8 cellular contexts compared by ENCODE assay signal in genomic region chr6:148179786-148180185, GRCh38.
DNase-seq lines count a peak whose midpoint lies in the region; ATAC-seq and TF ChIP-seq lines count a peak whose summit lies in the region.

No MANE protein-coding gene starts in this region.

- H3K27me3 ChIP-seq in thoracic aorta (replicated peaks; ENCODE audit: insufficient read depth), result no peaks in the 10 kb centered on the region

- ATAC-seq in thoracic aorta (ENCODE audit: insufficient number of reproducible peaks, low FRiP score, low read depth) (no peak), HG03108 (IDR thresholded peaks at IDR 0.05; ENCODE audit: unreplicated experiment) (no peak)
- ATAC-seq in activated CD4-positive, CD25-positive, alpha-beta regulatory T cell treated with anti-CD3 and anti-CD28 coated beads, Interleukin-2, amount 50 U/mL, for 24 hours, result no peak

- H3K9me3 ChIP-seq in OCI-LY7 (ENCODE audit: low read length) (no peaks in the 10 kb centered on the region), thoracic aorta (no peaks in the 10 kb centered on the region)

- no peaks in the 10 kb centered on the region for H4K20me1 ChIP-seq in OCI-LY7 (ENCODE audit: insufficient read depth, low read length)

- intact Hi-C loops in OCI-LY7 (cut with micrococcal nuclease; ENCODE audit: unreplicated experiment), result no loop called here

- H3K79me2 ChIP-seq in OCI-LY7 (ENCODE audit: insufficient read depth, low read depth, low read length), result no peaks in the 10 kb centered on the region

- no peaks in the 10 kb centered on the region for H3K9me2 ChIP-seq in OCI-LY7 (ENCODE audit: insufficient read depth, low read length)

- DNase-seq in NOMO-1 treated with DMSO at 0.1 percent for 48 hours (lab: John Stamatoyannopoulos, UW; ENCODE audit: unreplicated experiment), result peak; percentile 18
- DNase-seq in NOMO-1 treated with dmso at 0.1 percent for 144 hours (lab: John Stamatoyannopoulos, UW; ENCODE audit: unreplicated experiment), result no peak
- DNase-seq in OCI-LY7 (ENCODE audit: low spot score), result no peak
- DNase-seq in fibroblast of mammary gland (ENCODE audit: low read depth), result peak; percentile 43
- no peak for DNase-seq in thoracic aorta (ENCODE audit: low spot score)
- DNase-seq in activated CD4-positive, alpha-beta T cell treated with anti-CD3 and anti-CD28 coated beads, Interleukin-2, amount 50 U/mL, for 4 hours, result no peak

- no peak overlapping the region for H3K27ac ChIP-seq in OCI-LY7 (ENCODE audit: low read depth, low read length, poor library complexity, severe bottlenecking)
- H3K27ac ChIP-seq in thoracic aorta, result no peak overlapping the region

- no peak overlapping the region for H3K4me2 ChIP-seq in OCI-LY7 (ENCODE audit: low read length)

- BruUV-seq in OCI-LY7 (replicated peaks; lab: Mats Ljungman, UMichigan), result no TSS peak

- CTCF ChIA-PET in OCI-LY7 (lab: Charles Lee; ENCODE audit: unreplicated experiment), result no interaction called here

- peak; percentile 71 for TF ChIP-seq CTCF in OCI-LY7 (conservative IDR thresholded peaks at IDR 0.05; ENCODE audit: low read length)
- TF ChIP-seq CTCF in fibroblast of mammary gland (conservative IDR thresholded peaks at IDR 0.05; ENCODE audit: control insufficient read depth, insufficient read depth, low read depth, low read length), result peak; percentile 80
- peak; percentile 30 for TF ChIP-seq CTCF in thoracic aorta (IDR thresholded peaks at IDR 0.05)

- H3K4me1 ChIP-seq in OCI-LY7 (ENCODE audit: insufficient read depth, low read length, poor library complexity, severe bottlenecking) (no peaks in the 10 kb centered on the region), thoracic aorta (ENCODE audit: control insufficient read depth in 1 of 2, low read depth in 2 of 2) (no peaks in the 10 kb centered on the region)

- H2AFZ ChIP-seq in OCI-LY7 (ENCODE audit: low read length), result no peak overlapping the region

- POLR2A ChIA-PET in OCI-LY7 (lab: Charles Lee), result no interaction called here

- no peaks in the 10 kb centered on the region for H3K36me3 ChIP-seq in OCI-LY7 (ENCODE audit: insufficient read depth, low read length)
- no peaks in the 10 kb centered on the region for H3K36me3 ChIP-seq in thoracic aorta

- no peak overlapping the region for H3K4me3 ChIP-seq in OCI-LY7 (ENCODE audit: low read depth, low read length, poor library complexity, severe bottlenecking)
- H3K4me3 ChIP-seq in fibroblast of mammary gland (ENCODE audit: control insufficient read depth, low read depth, low read length), result no peak overlapping the region
- H3K4me3 ChIP-seq in thoracic aorta, result no peak overlapping the region

Comparison
In these comparisons a context has a peak if more than half of its experiments do, and no peak if none do; other contexts are left out.
1. DNase-seq: peak in NOMO-1 treated with DMSO at 0.1 percent for 48 hours (single experiment) and fibroblast of mammary gland (single experiment); none in NOMO-1 treated with dmso at 0.1 percent for 144 hours (single experiment), OCI-LY7 (single experiment), thoracic aorta (single experiment) and activated CD4-positive, alpha-beta T cell treated with anti-CD3 and anti-CD28 coated beads, Interleukin-2, amount 50 U/mL, for 4 hours (0 of 2).
2. CTCF ChIP-seq: peak in every context shown above with its lines; median percentile 80 in fibroblast of mammary gland; 71 in OCI-LY7; 30 in thoracic aorta.